ENCODE assay signal across 29 cellular contexts in the genomic region with DNA sequence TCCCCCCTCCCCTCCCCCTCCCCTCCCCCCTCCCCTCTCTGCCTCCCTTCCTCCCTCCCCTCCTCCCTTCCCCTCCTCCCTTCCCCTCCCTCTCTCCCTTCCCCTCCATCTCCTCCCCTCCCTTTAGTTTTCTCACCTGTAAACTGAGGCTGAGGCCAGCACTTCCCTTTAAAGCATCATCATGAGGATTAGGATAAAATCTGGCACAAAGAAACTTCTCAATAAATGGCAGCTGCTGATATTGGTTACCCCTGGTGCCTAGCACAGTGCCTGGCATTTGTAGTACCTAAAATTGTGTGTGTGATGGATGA.
"Had no signal": no experiment of that assay in that cellular context is flagged by ENCODE, and none has a peak within 500 bp of the region (broad histone marks: within the 10 kb centered on the region; RNA-seq: fewer than 3 reads in every experiment).

No MANE protein-coding gene starts in this region.

- H3K27me3 Mint-ChIP-seq: activated CD4-positive, alpha-beta memory T cell treated with anti-CD3 and anti-CD28 coated beads, Interleukin-2, amount 10 ng/mL, durations not matched to agents 7 days and 5 days; activated CD4-positive, alpha-beta T cell treated with anti-CD3 and anti-CD28 coated beads for 36 hours; activated naive CD8-positive, alpha-beta T cell; activated T-helper 17 cell treated with anti-CD3 and anti-CD28 coated beads, Interleukin-2, amount 50 U/mL, for 72 hours; brain; central memory CD8-positive, alpha-beta T cell; T-cell had no signal

- ATAC-seq: activated CD4-positive, alpha-beta T cell treated with anti-CD3 and anti-CD28 coated beads for 36 hours; activated T-helper 17 cell treated with anti-CD3 and anti-CD28 coated beads, Interleukin-2, amount 50 U/mL, for 72 hours; Right ventricle myocardium inferior; T-cell had no signal

- H3K27ac Mint-ChIP-seq: activated CD4-positive, alpha-beta memory T cell treated with anti-CD3 and anti-CD28 coated beads, Interleukin-2, amount 10 ng/mL, durations not matched to agents 7 days and 5 days; activated CD4-positive, alpha-beta T cell treated with anti-CD3 and anti-CD28 coated beads for 36 hours; activated naive CD4-positive, alpha-beta T cell treated with anti-CD3 and anti-CD28 coated beads for 36 hours; activated naive CD8-positive, alpha-beta T cell; activated T-helper 17 cell treated with anti-CD3 and anti-CD28 coated beads, Interleukin-2, amount 50 U/mL, for 72 hours; T-cell had no signal

- H3K4me3 ChIP-seq: SK-N-MC had no signal

- FAIRE-seq: astrocyte, TTC549 had no signal

- DNase-seq: activated CD4-positive, alpha-beta memory T cell treated with anti-CD3 and anti-CD28 coated beads, Interleukin-2, amount 10 ng/mL, durations not matched to agents 7 days and 5 days; activated CD4-positive, alpha-beta T cell treated with anti-CD3 and anti-CD28 coated beads for 36 hours; activated CD4-positive, alpha-beta T cell treated with anti-CD3 and anti-CD28 coated beads, Interleukin-2, amount 50 U/mL, for 1 hour; activated CD4-positive, CD25-positive, alpha-beta regulatory T cell; activated gamma-delta T cell; activated naive CD4-positive, alpha-beta T cell treated with anti-CD3 and anti-CD28 coated beads for 36 hours; activated T-cell treated with anti-CD3 and anti-CD28 coated beads for 4 hours; activated T-cell treated with anti-CD3 and anti-CD28 coated beads, Interleukin-2, amount 50 U/mL, for 48 hours; amygdala; MM.1S; NCI-H1105; NCI-H1436; NCI-H1694 treated with DMSO at 0.1 percent for 48 hours; NCI-H2029 treated with DMSO at 0.1 percent for 48 hours; NCI-H345; NCI-H510A; NCI-H526 treated with DMSO at 0.1 percent for 48 hours; NCI-H82; T-cell; T-helper 2 cell; T1000 had no signal

- H3K36me3 Mint-ChIP-seq: activated naive CD8-positive, alpha-beta T cell; T-cell had no signal

- H3K9me3 Mint-ChIP-seq: activated CD4-positive, alpha-beta memory T cell treated with anti-CD3 and anti-CD28 coated beads, Interleukin-2, amount 10 ng/mL, durations not matched to agents 7 days and 5 days; activated naive CD4-positive, alpha-beta T cell treated with anti-CD3 and anti-CD28 coated beads for 36 hours; activated T-helper 17 cell treated with anti-CD3 and anti-CD28 coated beads, Interleukin-2, amount 50 U/mL, for 72 hours; brain; central memory CD8-positive, alpha-beta T cell; T-cell had no signal

- H3K4me3 Mint-ChIP-seq: activated CD4-positive, alpha-beta memory T cell treated with anti-CD3 and anti-CD28 coated beads, Interleukin-2, amount 10 ng/mL, durations not matched to agents 7 days and 5 days; activated CD4-positive, alpha-beta T cell treated with anti-CD3 and anti-CD28 coated beads for 36 hours; activated naive CD4-positive, alpha-beta T cell treated with anti-CD3 and anti-CD28 coated beads for 36 hours; activated naive CD8-positive, alpha-beta T cell; activated T-helper 17 cell treated with anti-CD3 and anti-CD28 coated beads, Interleukin-2, amount 50 U/mL, for 72 hours; brain; central memory CD8-positive, alpha-beta T cell; T-cell had no signal

- H3K27ac ChIP-seq: SK-N-MC had no signal
